ENCODE assay signal across 1 cellular context in genomic region chr7:155804897-155805825, GRCh38.
TF ChIP-seq lines count a peak whose summit lies in the region.

No MANE protein-coding gene starts in this region.

TF ChIP-seq in H1, 55 proteins besides CTCF, POLR2A, EP300 and RAD21 (continued from another document):
- TF ChIP-seq CHD7 (IDR thresholded peaks at IDR 0.05; ENCODE audit: insufficient replicate concordance, low read length) (no peak), POU5F1 (IDR thresholded peaks at IDR 0.05; ENCODE audit: low read depth, low read length) (no peak), CHD1 (IDR thresholded peaks at IDR 0.05; ENCODE audit: low read depth, low read length) (no peak), RFX5 (IDR thresholded peaks at IDR 0.05; ENCODE audit: borderline replicate concordance, low read depth, low read length) (no peak), KDM4A (IDR thresholded peaks at IDR 0.05; ENCODE audit: low read depth, low read length, severe bottlenecking) (peak; percentile 17), CBX5 (IDR thresholded peaks at IDR 0.05; ENCODE audit: low read depth, low read length) (no peak), KDM1A (IDR thresholded peaks at IDR 0.05; ENCODE audit: borderline replicate concordance, low read length) (0 out of 2 replicates have a peak, but pooled peaks have one; percentile 24), JUN (IDR thresholded peaks at IDR 0.05; ENCODE audit: low read depth, low read length) (no peak), TAF1 (IDR thresholded peaks at IDR 0.05; ENCODE audit: low read depth, low read length) (no peak), ZNF274 (IDR thresholded peaks at IDR 0.05; ENCODE audit: borderline replicate concordance, extremely low read depth, low read length) (no peak), ASH2L (IDR thresholded peaks at IDR 0.05; ENCODE audit: low read length) (no peak), SRF (IDR thresholded peaks at IDR 0.05; ENCODE audit: low read depth, low read length) (no peak), CBX8 (IDR thresholded peaks at IDR 0.05; ENCODE audit: borderline replicate concordance, low read depth, low read length) (no peak), TEAD4 (IDR thresholded peaks at IDR 0.05; ENCODE audit: low read depth, low read length) (no peak; the same call in 1 of the 2 replicates), SIRT6 (IDR thresholded peaks at IDR 0.05; ENCODE audit: low read length) (no peak), RNF2 (IDR thresholded peaks at IDR 0.05; ENCODE audit: borderline replicate concordance, low read depth, low read length, missing control alignments, poor library complexity, severe bottlenecking) (peak; percentile 57), MAFK (IDR thresholded peaks at IDR 0.05; ENCODE audit: low read depth, low read length) (no peak), CTBP2 (IDR thresholded peaks at IDR 0.05; ENCODE audit: borderline replicate concordance, insufficient read depth, insufficient read length, low read length) (no peak), TCF12 (IDR thresholded peaks at IDR 0.05; ENCODE audit: low read depth, low read length) (no peak), HDAC2 (IDR thresholded peaks at IDR 0.05; ENCODE audit: borderline replicate concordance in 1 of 2, low read depth in 2 of 2, low read length in 2 of 2) (no peak; a peak in 1 of 4 replicates), SUZ12 (IDR thresholded peaks at IDR 0.05; ENCODE audit: low read length) (peak; percentile 77), EGR1 (IDR thresholded peaks at IDR 0.05; ENCODE audit: borderline replicate concordance, low read depth, low read length) (peak; percentile 21; the same call in 1 of the 2 replicates), USF2 (IDR thresholded peaks at IDR 0.05; ENCODE audit: low read length) (no peak), ATF2 (IDR thresholded peaks at IDR 0.05; ENCODE audit: low read length) (no peak), MAX (IDR thresholded peaks at IDR 0.05) (peak; percentile 84), PHF8 (conservative IDR thresholded peaks at IDR 0.05; ENCODE audit: low read depth, low read length) (no peak), YY1 (IDR thresholded peaks at IDR 0.05; ENCODE audit: low read depth, low read length) (0 out of 2 replicates have a peak, but pooled peaks have one; percentile 9), SIX5 (IDR thresholded peaks at IDR 0.05; ENCODE audit: low read depth, low read length) (no peak), CREB1 (IDR thresholded peaks at IDR 0.05) (no peak), E2F6 (IDR thresholded peaks at IDR 0.05) (peak; percentile 94)
TF ChIP-seq in H1: peak in this region for 9.
